Comparison of ENCODE assay signal across 15 cellular contexts in genomic region chr3:46293035-46293724, GRCh38. TPM values are rescaled to one million over a fixed set of nuclear protein-coding genes. Genes with fewer than 3 reads are reported as not detected.
DNase-seq lines count a peak whose midpoint lies in the region; ATAC-seq, FAIRE-seq and TF ChIP-seq lines count a peak whose summit lies in the region.
"Had no signal": no experiment of that assay in that cellular context is flagged by ENCODE, and none has a peak within 500 bp of the region (broad histone marks: within the 10 kb centered on the region; RNA-seq: fewer than 3 reads in every experiment).

No MANE protein-coding gene starts in this region.

- DNase-seq in natural killer cell treated with Interleukin-12 subunit alpha and Interleukin-12 subunit beta and Interleukin-15 and Interleukin-18, amount 100 ng/mL, for 72 hours (ENCODE audit: low spot score): no peak
- no peak for DNase-seq in natural killer cell
- no peak for DNase-seq in OCI-LY7 (ENCODE audit: low spot score)
- DNase-seq in GM12878 (ENCODE audit: low read depth, low spot score): no peak
- no peak for DNase-seq in left colon
- DNase-seq in hepatocyte (ENCODE audit: low spot score): no peak
- no peak for DNase-seq in NCI-H82 treated with DMSO at 0.1 percent for 48 hours (lab: John Stamatoyannopoulos, UW; ENCODE audit: unreplicated experiment)
- DNase-seq: adrenal gland, BE2C, heart right ventricle, left cardiac atrium, Peyer's patch, upper lobe of left lung had no signal

- H3K27ac Mint-ChIP-seq in natural killer cell treated with Interleukin-12 subunit alpha and Interleukin-12 subunit beta and Interleukin-15 and Interleukin-18, amount 100 ng/mL, for 72 hours: peak overlapping the region; percentile 86 to 88
- peak overlapping the region in 1 of 2 donors; percentile 6 for H3K27ac Mint-ChIP-seq in natural killer cell

- no peaks in the 10 kb centered on the region for H3K79me2 ChIP-seq in OCI-LY7 (ENCODE audit: insufficient read depth, low read depth, low read length)
- no peaks in the 10 kb centered on the region for H3K79me2 ChIP-seq in GM12878 (ENCODE audit: control insufficient read depth, insufficient read depth, low read length)
- no peaks in the 10 kb centered on the region for H3K79me2 ChIP-seq in hepatocyte

- TF ChIP-seq EP300 in GM12878 (IDR thresholded peaks at IDR 0.05; ENCODE audit: borderline replicate concordance in 1 of 2, control insufficient read depth in 1 of 2, low read depth in 2 of 2, low read length in 2 of 2): no peak

- 95% methylated on average over 2 of the region's 2 CpGs for WGBS in GM12878 (ENCODE audit: insufficient coverage, insufficient replicate concordance, low lambda C conversion rate, missing lambda C conversion rate)
- 81% methylated on average over 2 of the region's 2 CpGs for WGBS in hepatocyte (ENCODE audit: low lambda C conversion rate, missing lambda C conversion rate)

- H3K9me3 ChIP-seq in OCI-LY7 (ENCODE audit: low read length) (no peaks in the 10 kb centered on the region), GM12878 (replicated peaks; ENCODE audit: control insufficient read depth, insufficient read depth, low read length) (no peaks in the 10 kb centered on the region), hepatocyte (ENCODE audit: low read depth) (no peaks in the 10 kb centered on the region)
- H3K9me3 ChIP-seq: adrenal gland, BE2C, heart right ventricle, Peyer's patch, upper lobe of left lung had no signal

- peaks cover 0 to 3% of the 10 kb centered on the region in 2 donors for H3K27me3 Mint-ChIP-seq in natural killer cell treated with Interleukin-12 subunit alpha and Interleukin-12 subunit beta and Interleukin-15 and Interleukin-18, amount 100 ng/mL, for 72 hours
- no peaks in the 10 kb centered on the region for H3K27me3 Mint-ChIP-seq in natural killer cell (ENCODE audit: low read depth in 2 of 2)

- H3K36me3 ChIP-seq in OCI-LY7 (ENCODE audit: insufficient read depth, low read length) (no peaks in the 10 kb centered on the region), GM12878 (ENCODE audit: control insufficient read depth in 2 of 2, insufficient read depth in 2 of 2, low read length in 1 of 2) (no peaks in the 10 kb centered on the region), hepatocyte (replicated peaks; ENCODE audit: insufficient read depth, low read depth) (no peaks in the 10 kb centered on the region)
- H3K36me3 ChIP-seq: adrenal gland, BE2C, heart right ventricle, Peyer's patch, upper lobe of left lung had no signal

- POLR2A ChIA-PET in OCI-LY7 (lab: Charles Lee): no interaction called here
- POLR2A ChIA-PET in GM12878 (lab: Charles Lee): interaction anchor here (0.7 to 1.3 kb wide), 2 partner anchors 78 to 80 kb away, joined by 3 read pairs; no protein-coding TSS in a partner anchor

- no peak for ATAC-seq in natural killer cell treated with Interleukin-12 subunit alpha and Interleukin-12 subunit beta and Interleukin-15 and Interleukin-18, amount 100 ng/mL, for 72 hours
- ATAC-seq in natural killer cell (no peak), GM12878 (peak; percentile 8; the same call in 2 of the 3 replicates), HG03521 (IDR thresholded peaks at IDR 0.05; ENCODE audit: unreplicated experiment) (no peak), left colon (no peak)
- ATAC-seq: heart right ventricle, left cardiac atrium had no signal

- H4K20me1 ChIP-seq in OCI-LY7 (ENCODE audit: insufficient read depth, low read length): no peaks in the 10 kb centered on the region
- H4K20me1 ChIP-seq in GM12878 (ENCODE audit: control insufficient read depth, insufficient read depth): no peaks in the 10 kb centered on the region
- H4K20me1 ChIP-seq in hepatocyte (ENCODE audit: insufficient read depth, poor library complexity, severe bottlenecking): no peaks in the 10 kb centered on the region

- in situ Hi-C loops in GM12878 (cut with MboI): no loop called here

- H3K4me2 ChIP-seq in OCI-LY7 (ENCODE audit: low read length) (no peak overlapping the region), GM12878 (ENCODE audit: control insufficient read depth, insufficient read depth) (peak overlapping the region; percentile 56), hepatocyte (no peak overlapping the region)

- BruUV-seq in OCI-LY7 (replicated peaks; lab: Mats Ljungman, UMichigan): no TSS peak
- BruUV-seq in GM12878 (replicated peaks; lab: Mats Ljungman, UMichigan): no TSS peak

- no peaks in the 10 kb centered on the region for H3K9me2 ChIP-seq in OCI-LY7 (ENCODE audit: insufficient read depth, low read length)
- no peaks in the 10 kb centered on the region for H3K9me2 ChIP-seq in hepatocyte (replicated peaks; ENCODE audit: insufficient read depth)

- H2AFZ ChIP-seq in OCI-LY7 (ENCODE audit: low read length): no peak overlapping the region
- H2AFZ ChIP-seq in GM12878 (ENCODE audit: control insufficient read depth, low read depth, low read length): no peak overlapping the region
- H2AFZ ChIP-seq in hepatocyte: no peak overlapping the region

- no peaks in the 10 kb centered on the region for H3K27me3 ChIP-seq in GM12878 (replicated peaks in 1 of 2; ENCODE audit: control insufficient read depth in 2 of 2, insufficient read depth in 2 of 2, low read length in 1 of 2)
- no peaks in the 10 kb centered on the region for H3K27me3 ChIP-seq in hepatocyte
- H3K27me3 ChIP-seq: adrenal gland, BE2C, heart right ventricle, Peyer's patch, upper lobe of left lung had no signal

- TF ChIP-seq RAD21 in GM12878 (IDR thresholded peaks at IDR 0.05; ENCODE audit: insufficient read depth, low read depth, low read length): peak; percentile 34

- peaks cover 3% of the 10 kb centered on the region for H3K9me3 Mint-ChIP-seq in natural killer cell treated with Interleukin-12 subunit alpha and Interleukin-12 subunit beta and Interleukin-15 and Interleukin-18, amount 100 ng/mL, for 72 hours
- no peaks in the 10 kb centered on the region for H3K9me3 Mint-ChIP-seq in natural killer cell

- H3K9ac ChIP-seq in GM12878 (ENCODE audit: control insufficient read depth, insufficient read depth, low read length): no peak overlapping the region

- SMC1A ChIA-PET in GM12878 (lab: Charles Lee; ENCODE audit: uncharacterized antibody, unreplicated experiment): interaction anchor here (0.8 to 5.9 kb wide), 13 partner anchors 9 to 213 kb away, joined by 3 to 91 read pairs (median 6); partner anchors contain the start of genes CCR1 and CCR5

- no peak for TF ChIP-seq POLR2A in GM12878 (IDR thresholded peaks at IDR 0.05; ENCODE audit: low read depth, low read length)

- H3K4me3 ChIP-seq in OCI-LY7 (ENCODE audit: low read depth, low read length, poor library complexity, severe bottlenecking) (no peak overlapping the region), GM12878 (no peak overlapping the region), hepatocyte (no peak overlapping the region)
- H3K4me3 ChIP-seq: adrenal gland, heart right ventricle, Peyer's patch, upper lobe of left lung had no signal

- H3K27ac ChIP-seq in OCI-LY7 (ENCODE audit: low read depth, low read length, poor library complexity, severe bottlenecking) (no peak overlapping the region), GM12878 (ENCODE audit: control insufficient read depth, insufficient read depth) (peak overlapping the region; percentile 17; the same call in 1 of the 2 replicates), hepatocyte (no peak overlapping the region)
- H3K27ac ChIP-seq: adrenal gland had no signal

- peaks cover 39 to 75% of the 10 kb centered on the region in 2 donors for H3K4me1 Mint-ChIP-seq in natural killer cell treated with Interleukin-12 subunit alpha and Interleukin-12 subunit beta and Interleukin-15 and Interleukin-18, amount 100 ng/mL, for 72 hours (ENCODE audit: low read depth in 2 of 2)
- peaks cover 29 to 41% of the 10 kb centered on the region in 2 donors for H3K4me1 Mint-ChIP-seq in natural killer cell

- FAIRE-seq in GM12878 (lab: Jason Lieb, UNC): no peak

- H3K4me1 ChIP-seq in OCI-LY7 (ENCODE audit: insufficient read depth, low read length, poor library complexity, severe bottlenecking) (no peaks in the 10 kb centered on the region), GM12878 (ENCODE audit: control insufficient read depth, insufficient read depth, low read length) (peaks cover 41% of the 10 kb centered on the region), hepatocyte (ENCODE audit: insufficient read depth) (no peaks in the 10 kb centered on the region)
- H3K4me1 ChIP-seq: adrenal gland, BE2C had no signal

- RAD21 ChIA-PET in GM12878 (lab: Charles Lee; ENCODE audit: unreplicated experiment): interaction anchor here (0.8 to 5.7 kb wide), 13 partner anchors 10 to 89 kb away, joined by 3 to 65 read pairs (median 4); partner anchors contain the start of genes CCR1 and CCR5

- no peaks in the 10 kb centered on the region for H3K36me3 Mint-ChIP-seq in natural killer cell treated with Interleukin-12 subunit alpha and Interleukin-12 subunit beta and Interleukin-15 and Interleukin-18, amount 100 ng/mL, for 72 hours
- no peaks in the 10 kb centered on the region for H3K36me3 Mint-ChIP-seq in natural killer cell

- TF ChIP-seq CTCF in natural killer cell (IDR thresholded peaks at IDR 0.05) (no peak), OCI-LY7 (conservative IDR thresholded peaks at IDR 0.05; ENCODE audit: low read length) (peak; percentile 56; the same call in 1 of the 2 replicates), GM12878 (IDR thresholded peaks at IDR 0.05 in 2 of 3, conservative IDR thresholded peaks at IDR 0.05 in 1 of 3; ENCODE audit: control insufficient read depth in 2 of 3, extremely low read depth in 1 of 3, insufficient read depth in 1 of 3, low read depth in 3 of 3, low read length in 3 of 3) (no peak), hepatocyte (IDR thresholded peaks at IDR 0.05; ENCODE audit: poor library complexity) (no peak)

- intact Hi-C loops in natural killer cell (cut with micrococcal nuclease) (no loop called here), OCI-LY7 (cut with micrococcal nuclease; ENCODE audit: unreplicated experiment) (no loop called here), GM12878 (cut with micrococcal nuclease; ENCODE audit: unreplicated experiment) (no loop called here), left colon (cut with DNase I, micrococcal nuclease) (no loop called here)

- CTCF ChIA-PET in OCI-LY7 (lab: Charles Lee; ENCODE audit: unreplicated experiment) (no interaction called here), GM12878 (lab: Yijun Ruan, JAX) (interaction anchor here (0.7 to 6.2 kb wide), 13 partner anchors 9 to 201 kb away, joined by 3 to 75 read pairs (median 4); partner anchors contain the start of gene CCR5)

- peak overlapping the region; percentile 76 for H3K4me3 Mint-ChIP-seq in natural killer cell treated with Interleukin-12 subunit alpha and Interleukin-12 subunit beta and Interleukin-15 and Interleukin-18, amount 100 ng/mL, for 72 hours
- no peak overlapping the region for H3K4me3 Mint-ChIP-seq in natural killer cell

RNA-seq across cellular contexts. Expression of gene CCR3, which starts 50.9 kb away (rescaled TPM):
- total RNA-seq in natural killer cell treated with Interleukin-12 subunit alpha and Interleukin-12 subunit beta and Interleukin-15 and Interleukin-18, amount 100 ng/mL, for 72 hours: 1 to 10 TPM in 1 of 2 donors, under 1 TPM in 1; 0.55 to 4.3 TPM
- total RNA-seq in natural killer cell (10 to 100 TPM in 1 of 3 donors, 1 to 10 TPM in 1, not detected in 1; 1.5 to 36.7 TPM), OCI-LY7 (2022) (not detected in 2 replicates), GM12878 (2014; rRNA removed) (0.23 and 0.65 TPM in 2 replicates), GM12878 (2014; rRNA removed; fragmentation: Illumina TruSeq; extraction: Trizol) (0.27 and 0.60 TPM in 2 replicates), GM12878 (2021) (0.41 and 0.66 TPM in 2 replicates), left colon (under 1 TPM in 1 of 2 donors, not detected in 1; 0.28 TPM), hepatocyte (0.40 TPM in 1 of 2 replicates, not detected in the other)
- total RNA-seq in OCI-LY7 (2014; rRNA removed; shearing (Covaris generic)): not detected in 2 replicates
- 0.42 and 0.54 TPM in 2 replicates for total RNA-seq in GM12878 (2013; cell fraction: nucleolus; rRNA removed)
- polyA plus RNA-seq in GM12878 (2011; ENCODE audit: low read depth): not detected
- polyA plus RNA-seq in GM12878 (2011; rRNA removed) (not detected in 2 replicates), GM12878 (2014; fragmentation: Illumina TruSeq; extraction: Trizol) (0.65 and 0.78 TPM in 2 replicates), GM12878 (2014; fragmentation: Nextera tagmentation; extraction: Ambion mirVana) (under 1 TPM; 0.53 TPM), GM12878 (2014; rRNA removed) (0.58 TPM in 2 replicates), GM12878 (2016; fragmentation: Nextera tagmentation; extraction: Ambion mirVana) (under 1 TPM; 0.13 to 0.20 TPM), hepatocyte (0.12 TPM in 1 of 2 replicates, not detected in the other)
- 0.05 and 0.06 TPM in 2 replicates for polyA plus RNA-seq in GM12878 (2011; cell fraction: cytosol; rRNA removed)
- not detected in 2 replicates for polyA plus RNA-seq in GM12878 (2011; cell fraction: nucleus; rRNA removed)
- polyA plus RNA-seq in GM12878 (2012): 0.19 and 0.27 TPM in 2 replicates
- not detected in 2 replicates for polyA minus RNA-seq in GM12878 (2011; rRNA and poly(A)+ RNA removed)
- polyA minus RNA-seq in GM12878 (2011; cell fraction: cytosol; rRNA and poly(A)+ RNA removed): not detected in 2 replicates
- polyA minus RNA-seq in GM12878 (2011; cell fraction: nucleus; rRNA and poly(A)+ RNA removed): not detected in 2 replicates
- total RNA-seq: adrenal gland, chondrocyte, left cardiac atrium, Peyer's patch had no signal
- polyA plus RNA-seq: heart right ventricle had no signal
